Comparison of ENCODE assay signal across 30 cellular contexts in the genomic region with DNA sequence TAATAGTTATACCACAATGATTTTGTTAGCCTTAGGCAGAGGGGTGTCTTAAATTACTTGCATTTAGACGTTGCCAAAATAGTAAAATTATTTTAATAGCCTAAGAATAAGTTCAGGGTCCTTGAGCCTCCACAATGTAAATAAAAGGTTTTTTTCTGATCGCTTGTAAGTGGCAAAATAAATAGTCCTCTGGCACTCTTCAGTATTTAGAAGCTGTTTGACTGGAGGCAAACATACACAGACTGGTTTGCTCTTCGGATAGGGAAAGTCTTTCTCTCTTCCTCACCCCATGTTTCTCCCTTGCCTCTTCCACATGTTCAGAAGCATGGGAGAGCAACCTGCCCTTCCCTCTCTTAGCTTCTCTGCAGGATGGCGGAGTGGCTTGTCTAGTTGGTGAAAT. TPM values are rescaled to one million over a fixed set of nuclear protein-coding genes. Genes with fewer than 3 reads are reported as not detected.
DNase-seq lines count a peak whose midpoint lies in the region; ATAC-seq and TF ChIP-seq lines count a peak whose summit lies in the region.
"Had no signal": no experiment of that assay in that cellular context is flagged by ENCODE, and none has a peak within 500 bp of the region (broad histone marks: within the 10 kb centered on the region; RNA-seq: fewer than 3 reads in every experiment).

No MANE protein-coding gene starts in this region.

- H3K27me3 ChIP-seq in thoracic aorta (replicated peaks; ENCODE audit: insufficient read depth), result no peaks in the 10 kb centered on the region
- H3K27me3 ChIP-seq in CD4-positive, alpha-beta memory T cell (ENCODE audit: insufficient read depth, low read length), result no peaks in the 10 kb centered on the region
- H3K27me3 ChIP-seq: esophagus muscularis mucosa, foreskin keratinocyte, heart right ventricle, neural progenitor cell had no signal

- H3K9me3 Mint-ChIP-seq in nephron progenitor cell, result peaks cover 14% of the 10 kb centered on the region
- no peaks in the 10 kb centered on the region for H3K9me3 Mint-ChIP-seq in CD4-positive, alpha-beta memory T cell
- H3K9me3 Mint-ChIP-seq: activated naive CD8-positive, alpha-beta T cell treated with anti-CD3 and anti-CD28 coated beads, Interleukin-2, amount 10 ng/mL, durations not matched to agents 7 days and 5 days; CD4-positive, CD25-positive, alpha-beta regulatory T cell; neural progenitor cell; T-helper 2 cell treated with Interferon-gamma antibody and Interleukin-4, amounts not matched to agents 5 μg/mL and 100 μg/mL, for 36 hours had no signal

- H3K4me1 Mint-ChIP-seq in nephron progenitor cell, result peaks cover 28% of the 10 kb centered on the region
- peaks cover 6 to 17% (median 10%) of the 10 kb centered on the region in 4 donors for H3K4me1 Mint-ChIP-seq in CD4-positive, alpha-beta memory T cell

- peak; percentile 99 for DNase-seq in DMS79 treated with DMSO at 0.1 percent for 48 hours (lab: John Stamatoyannopoulos, UW)
- peak; percentile 95 for DNase-seq in NCI-H2029 treated with DMSO at 0.1 percent for 48 hours (lab: John Stamatoyannopoulos, UW)
- peak; percentile 71 for DNase-seq in NCI-H69 (lab: John Stamatoyannopoulos, UW)
- DNase-seq in thoracic aorta (ENCODE audit: low spot score), result no peak
- DNase-seq in nephron progenitor cell, result no peak
- no peak for DNase-seq in CD4-positive, alpha-beta memory T cell
- no peak for DNase-seq in AML-193 (lab: John Stamatoyannopoulos, UW)
- DNase-seq: activated CD4-positive, alpha-beta T cell treated with anti-CD3 and anti-CD28 coated beads for 36 hours; activated effector memory CD4-positive, alpha-beta T cell treated with Interleukin-2 at 50 U/mL for 16 hours; activated naive CD8-positive, alpha-beta T cell treated with anti-CD3 and anti-CD28 coated beads, Interleukin-2, amount 10 ng/mL, durations not matched to agents 7 days and 5 days; activated T-cell treated with anti-CD3 and anti-CD28 coated beads for 4 hours; CD4-positive, CD25-positive, alpha-beta regulatory T cell; foreskin keratinocyte; heart right ventricle; NCI-H2227 treated with DMSO at 0.1 percent for 48 hours; NK-92 treated with Interleukin-12 subunit alpha and Interleukin-12 subunit beta, amount 100 ng/mL, for 24 hours; PC-9; right cardiac atrium; stimulated activated CD4-positive, alpha-beta T cell treated with anti-CD3 and anti-CD28 coated beads, Interleukin-2, amount 100 ng/mL, for 24 hours; upper lobe of right lung had no signal

- no peaks in the 10 kb centered on the region for H3K36me3 ChIP-seq in thoracic aorta
- H3K36me3 ChIP-seq in CD4-positive, alpha-beta memory T cell (ENCODE audit: insufficient read depth, low read length), result no peaks in the 10 kb centered on the region
- H3K36me3 ChIP-seq: esophagus muscularis mucosa, heart right ventricle, neural progenitor cell, upper lobe of right lung had no signal

- H3K4me3 Mint-ChIP-seq in nephron progenitor cell, result no peak overlapping the region
- H3K4me3 Mint-ChIP-seq in CD4-positive, alpha-beta memory T cell, result no peak overlapping the region
- H3K4me3 Mint-ChIP-seq: activated CD4-positive, alpha-beta T cell treated with anti-CD3 and anti-CD28 coated beads for 36 hours; activated naive CD8-positive, alpha-beta T cell treated with anti-CD3 and anti-CD28 coated beads, Interleukin-2, amount 10 ng/mL, durations not matched to agents 7 days and 5 days; CD4-positive, CD25-positive, alpha-beta regulatory T cell; endodermal cell; neural progenitor cell; T-helper 2 cell treated with Interferon-gamma antibody and Interleukin-4, amounts not matched to agents 5 μg/mL and 100 μg/mL, for 36 hours had no signal

- POLR2A ChIA-PET in CD4-positive, alpha-beta memory T cell (lab: Charles Lee; ENCODE audit: partially characterized antibody), result no interaction called here

- TF ChIP-seq CTCF in thoracic aorta (IDR thresholded peaks at IDR 0.05) (no peak), nephron progenitor cell (IDR thresholded peaks at IDR 0.05) (no peak)

- H3K36me3 Mint-ChIP-seq in nephron progenitor cell (ENCODE audit: low read depth), result no peaks in the 10 kb centered on the region
- H3K36me3 Mint-ChIP-seq in CD4-positive, alpha-beta memory T cell, result no peaks in the 10 kb centered on the region
- H3K36me3 Mint-ChIP-seq: activated naive CD8-positive, alpha-beta T cell treated with anti-CD3 and anti-CD28 coated beads, Interleukin-2, amount 10 ng/mL, durations not matched to agents 7 days and 5 days; CD4-positive, CD25-positive, alpha-beta regulatory T cell; neural progenitor cell had no signal

- peaks cover 11 to 52% of the 10 kb centered on the region in 2 donors for H3K4me1 ChIP-seq in thoracic aorta (ENCODE audit: control insufficient read depth in 1 of 2, low read depth in 2 of 2)
- H3K4me1 ChIP-seq in CD4-positive, alpha-beta memory T cell (ENCODE audit: insufficient read depth, low read length), result peaks cover 7% of the 10 kb centered on the region
- H3K4me1 ChIP-seq: parathyroid adenoma had no signal

- H3K27ac ChIP-seq in thoracic aorta, result peak overlapping the region; percentile 57 to 94
- no peak overlapping the region for H3K27ac ChIP-seq in CD4-positive, alpha-beta memory T cell (ENCODE audit: low read depth, low read length)
- H3K27ac ChIP-seq: esophagus muscularis mucosa, foreskin keratinocyte, heart right ventricle, neural progenitor cell, parathyroid adenoma, PC-9, upper lobe of right lung had no signal

- peaks cover 4% of the 10 kb centered on the region for H3K27me3 Mint-ChIP-seq in nephron progenitor cell (ENCODE audit: low read depth, poor library complexity)
- H3K27me3 Mint-ChIP-seq in CD4-positive, alpha-beta memory T cell, result peaks cover 5 to 7% of the 10 kb centered on the region in 2 donors

- H3K9me3 ChIP-seq in thoracic aorta, result no peaks in the 10 kb centered on the region
- H3K9me3 ChIP-seq in CD4-positive, alpha-beta memory T cell (ENCODE audit: control insufficient read depth in 1 of 2, low read length in 2 of 2), result no peaks in the 10 kb centered on the region
- H3K9me3 ChIP-seq: esophagus muscularis mucosa, upper lobe of right lung had no signal

- no peak overlapping the region for H3K27ac Mint-ChIP-seq in nephron progenitor cell
- H3K27ac Mint-ChIP-seq in CD4-positive, alpha-beta memory T cell, result peak overlapping the region in 1 of 7 donors; percentile 52
- H3K27ac Mint-ChIP-seq: activated CD4-positive, alpha-beta T cell treated with anti-CD3 and anti-CD28 coated beads for 36 hours; activated naive CD8-positive, alpha-beta T cell treated with anti-CD3 and anti-CD28 coated beads, Interleukin-2, amount 10 ng/mL, durations not matched to agents 7 days and 5 days; endodermal cell; neural progenitor cell; T-helper 2 cell treated with Interferon-gamma antibody and Interleukin-4, amounts not matched to agents 5 μg/mL and 100 μg/mL, for 36 hours had no signal

- no peak overlapping the region for H3K4me3 ChIP-seq in thoracic aorta
- H3K4me3 ChIP-seq in CD4-positive, alpha-beta memory T cell (ENCODE audit: low read length in 2 of 2), result no peak overlapping the region
- H3K4me3 ChIP-seq: esophagus muscularis mucosa, heart right ventricle, neural progenitor cell, PC-9, upper lobe of right lung had no signal

- no peak for ATAC-seq in thoracic aorta (ENCODE audit: insufficient number of reproducible peaks, low FRiP score, low read depth)
- ATAC-seq: activated CD4-positive, alpha-beta T cell treated with anti-CD3 and anti-CD28 coated beads for 36 hours; foreskin keratinocyte; heart right ventricle; right cardiac atrium; Right ventricle myocardium inferior had no signal

- CTCF ChIA-PET in CD4-positive, alpha-beta memory T cell (lab: Charles Lee; ENCODE audit: partially characterized antibody), result interaction anchor here (0.6 to 9.7 kb wide), 4 partner anchors 16 to 211 kb away, joined by 3 to 187 read pairs (median 3); no protein-coding TSS in a partner anchor

- intact Hi-C loops in CD4-positive, alpha-beta memory T cell (cut with micrococcal nuclease), result no loop called here

RNA-seq across cellular contexts. Expression of a gene that starts 49.5 kb away (rescaled TPM):
- total RNA-seq in thoracic aorta, result 100 to 1,000 TPM in 1 of 2 donors, 10 to 100 TPM in 1; 79.1 to 133 TPM
- not detected for total RNA-seq in CD4-positive, alpha-beta memory T cell
- polyA plus RNA-seq in CD4-positive, alpha-beta memory T cell, result not detected
- total RNA-seq: activated CD4-positive, alpha-beta T cell treated with anti-CD3 and anti-CD28 coated beads for 36 hours; activated naive CD8-positive, alpha-beta T cell treated with anti-CD3 and anti-CD28 coated beads, Interleukin-2, amount 10 ng/mL, durations not matched to agents 7 days and 5 days; astrocyte; CD4-positive, CD25-positive, alpha-beta regulatory T cell; endodermal cell; G401; H1; lung microvascular endothelial cell; PC-9 had no signal
- polyA plus RNA-seq: CD4-positive, CD25-positive, alpha-beta regulatory T cell; H1 had no signal

Comparison
In these comparisons a context has a peak if more than half of its experiments do, and no peak if none do; other contexts are left out.
1. DNase-seq: peak in DMS79 treated with DMSO at 0.1 percent for 48 hours (single experiment), NCI-H2029 treated with DMSO at 0.1 percent for 48 hours (single experiment) and NCI-H69 (single experiment); none in thoracic aorta (single experiment), nephron progenitor cell (single experiment), CD4-positive, alpha-beta memory T cell (0 of 5) and AML-193 (0 of 2).
2. RNA of a gene that starts 49.5 kb away (total RNA-seq): 79.1 to 133 TPM in thoracic aorta; not detected in CD4-positive, alpha-beta memory T cell; every median in the first group is over 10 times any median in the second.